In genomic region chr2:136149011-136149410, GRCh38 we compare ENCODE assay signal across 21 cellular contexts. TPM values are rescaled to one million over a fixed set of nuclear protein-coding genes. Genes with fewer than 3 reads are reported as not detected.
DNase-seq lines count a peak whose midpoint lies in the region; ATAC-seq and TF ChIP-seq lines count a peak whose summit lies in the region.
"Had no signal": no experiment of that assay in that cellular context is flagged by ENCODE, and none has a peak within 500 bp of the region (broad histone marks: within the 10 kb centered on the region; RNA-seq: fewer than 3 reads in every experiment).

No MANE protein-coding gene starts in this region.

- H3K36me3 ChIP-seq in upper lobe of left lung: no peaks in the 10 kb centered on the region

- no peaks in the 10 kb centered on the region for H3K4me1 ChIP-seq in upper lobe of left lung

- H3K27me3 Mint-ChIP-seq in stimulated activated memory B cell treated with anti-CD40 and anti-IgM and Interleukin-4, amounts not matched to agents 10 μg/mL and 1 μg/mL and 100 μg/mL, for 72 hours: no peaks in the 10 kb centered on the region
- H3K27me3 Mint-ChIP-seq: CD4-positive, alpha-beta memory T cell had no signal

- no peak for TF ChIP-seq POLR2A in upper lobe of left lung (IDR thresholded peaks at IDR 0.05)

- peak; percentile 28 for DNase-seq in activated CD8-positive, alpha-beta memory T cell treated with anti-CD3 and anti-CD28 coated beads for 24 hours
- DNase-seq in activated CD8-positive, alpha-beta memory T cell treated with anti-CD3 and anti-CD28 coated beads, Interleukin-2, amount 50 U/mL, for 48 hours: no peak
- DNase-seq in head of caudate nucleus: peak in 26 of 42 donors; percentile 14 to 74 (median 32)
- peak; percentile 45 for DNase-seq in pons (ENCODE audit: low spot score)
- no peak for DNase-seq in upper lobe of left lung
- DNase-seq in foreskin melanocyte: no peak
- DNase-seq: AML-193; C1 segment of cervical spinal cord; Calu3; CD4-positive, alpha-beta memory T cell; COR-L47; DMS53; DMS79 treated with DMSO at 0.1 percent for 48 hours; GF-D8; GM23248; H7 had no signal

- peaks cover 31% of the 10 kb centered on the region for H3K4me1 Mint-ChIP-seq in stimulated activated memory B cell treated with anti-CD40 and anti-IgM and Interleukin-4, amounts not matched to agents 10 μg/mL and 1 μg/mL and 100 μg/mL, for 72 hours

- no peak overlapping the region for H3K27ac ChIP-seq in upper lobe of left lung
- H3K27ac ChIP-seq: 22Rv1, GM23248 had no signal

- TF ChIP-seq EP300 in upper lobe of left lung (IDR thresholded peaks at IDR 0.05): no peak

- H3K27me3 ChIP-seq in upper lobe of left lung: no peaks in the 10 kb centered on the region

- no peak overlapping the region for H3K4me3 Mint-ChIP-seq in stimulated activated memory B cell treated with anti-CD40 and anti-IgM and Interleukin-4, amounts not matched to agents 10 μg/mL and 1 μg/mL and 100 μg/mL, for 72 hours
- H3K4me3 Mint-ChIP-seq: CD4-positive, alpha-beta memory T cell had no signal

- H3K9me3 Mint-ChIP-seq in stimulated activated memory B cell treated with anti-CD40 and anti-IgM and Interleukin-4, amounts not matched to agents 10 μg/mL and 1 μg/mL and 100 μg/mL, for 72 hours: peaks cover 6% of the 10 kb centered on the region

- peak overlapping the region; percentile 10 for H3K27ac Mint-ChIP-seq in stimulated activated memory B cell treated with anti-CD40 and anti-IgM and Interleukin-4, amounts not matched to agents 10 μg/mL and 1 μg/mL and 100 μg/mL, for 72 hours

- H3K4me3 ChIP-seq in upper lobe of left lung: no peak overlapping the region
- H3K4me3 ChIP-seq: GM23248 had no signal

- WGBS in upper lobe of left lung, 2 donors: 94 to 100% methylated on average over 1 of the region's 1 CpG

- H3K36me3 Mint-ChIP-seq in stimulated activated memory B cell treated with anti-CD40 and anti-IgM and Interleukin-4, amounts not matched to agents 10 μg/mL and 1 μg/mL and 100 μg/mL, for 72 hours: no peaks in the 10 kb centered on the region
- H3K36me3 Mint-ChIP-seq: CD4-positive, alpha-beta memory T cell had no signal

- no peak for ATAC-seq in stimulated activated memory B cell treated with anti-CD40 and anti-IgM and Interleukin-4, amounts not matched to agents 10 μg/mL and 1 μg/mL and 100 μg/mL, for 72 hours
- ATAC-seq in upper lobe of left lung (ENCODE audit: low FRiP score in 2 of 2): no peak
- no peak for ATAC-seq in GM21515 (IDR thresholded peaks at IDR 0.05; ENCODE audit: unreplicated experiment)
- ATAC-seq: HCT116 had no signal

- no peaks in the 10 kb centered on the region for H3K9me3 ChIP-seq in upper lobe of left lung

- TF ChIP-seq CTCF in upper lobe of left lung (IDR thresholded peaks at IDR 0.05): no peak

- intact Hi-C loops in head of caudate nucleus (cut with DNase I): no loop called here

RNA-seq across cellular contexts. Expression of gene CXCR4, which starts 31.1 kb away (rescaled TPM):
- 10 to 100 TPM; 27.3 to 71.2 (median 56.6) TPM for total RNA-seq in upper lobe of left lung
- total RNA-seq: G401, GM23248 had no signal

Comparison
In these comparisons a context has a peak if more than half of its experiments do, and no peak if none do; other contexts are left out.
1. DNase-seq: peak in activated CD8-positive, alpha-beta memory T cell treated with anti-CD3 and anti-CD28 coated beads for 24 hours (single experiment), head of caudate nucleus (26 of 42) and pons (single experiment); none in activated CD8-positive, alpha-beta memory T cell treated with anti-CD3 and anti-CD28 coated beads, Interleukin-2, amount 50 U/mL, for 48 hours (single experiment), upper lobe of left lung (0 of 2) and foreskin melanocyte (single experiment).